ENCODE assay signal across 31 cellular contexts in the genomic region with DNA sequence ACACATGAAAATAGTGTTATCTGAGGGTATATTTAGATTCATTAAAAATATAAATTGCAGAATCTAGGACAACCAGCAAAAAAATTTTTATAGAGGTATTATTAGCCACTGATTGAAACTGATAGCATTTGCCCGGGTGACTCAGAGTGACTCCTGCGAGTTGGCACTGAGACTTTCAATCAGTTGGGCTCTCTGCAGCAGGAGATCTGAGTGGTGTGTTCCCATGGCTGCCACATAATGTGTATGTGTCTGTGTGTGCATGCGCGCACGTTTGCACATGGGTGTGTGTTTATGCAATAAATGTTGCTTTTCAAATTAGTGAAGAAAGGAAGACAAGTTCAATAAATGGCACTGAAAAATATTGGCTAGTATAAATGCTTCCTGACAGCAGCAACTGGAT.
"Had no signal": no experiment of that assay in that cellular context is flagged by ENCODE, and none has a peak within 500 bp of the region (broad histone marks: within the 10 kb centered on the region; RNA-seq: fewer than 3 reads in every experiment).

No MANE protein-coding gene starts in this region.

- H3K4me3 Mint-ChIP-seq: activated B cell treated with CpG ODN at 0.5 μM for 24 hours; activated CD8-positive, alpha-beta T cell treated with anti-CD3 and anti-CD28 coated beads for 36 hours; activated naive CD4-positive, alpha-beta T cell treated with anti-CD3 and anti-CD28 coated beads, Interleukin-2, amount 50 U/mL, for 24 hours; activated naive CD8-positive, alpha-beta T cell treated with anti-CD3 and anti-CD28 coated beads, Interleukin-2, amount 10 ng/mL, durations not matched to agents 7 days and 5 days; activated T-cell treated with anti-CD3 and anti-CD28 coated beads, Interleukin-2, amount 50 U/mL, for 72 hours; activated T-helper 17 cell treated with anti-CD3 and anti-CD28 coated beads, Interleukin-2, amount 50 U/mL, for 72 hours; T-cell had no signal

- DNase-seq: activated B cell treated with CpG ODN at 0.5 μM for 24 hours; activated CD4-positive, alpha-beta T cell treated with anti-CD3 and anti-CD28 coated beads for 4 hours; activated CD4-positive, alpha-beta T cell treated with anti-CD3 and anti-CD28 coated beads, Interleukin-2, amount 50 U/mL, for 4 hours; activated CD4-positive, CD25-positive, alpha-beta regulatory T cell treated with anti-CD3 and anti-CD28 coated beads, Interleukin-2, amount 50 U/mL, for 72 hours; activated CD8-positive, alpha-beta T cell treated with anti-CD3 and anti-CD28 coated beads for 36 hours; activated effector memory CD4-positive, alpha-beta T cell treated with anti-CD3 and anti-CD28 coated beads, Interleukin-2, amount 50 U/mL, for 16 hours; activated naive CD4-positive, alpha-beta T cell; activated naive CD8-positive, alpha-beta T cell treated with anti-CD3 and anti-CD28 coated beads, Interleukin-2, amount 10 ng/mL, durations not matched to agents 7 days and 5 days; activated T-cell treated with anti-CD3 and anti-CD28 coated beads, Interleukin-2, amount 50 U/mL, for 1 hour; activated T-cell treated with anti-CD3 and anti-CD28 coated beads, Interleukin-2, amount 50 U/mL, for 72 hours; amygdala; cerebellar nuclear complex; NCI-H1105; NCI-H1417 treated with DMSO at 0.1 percent for 48 hours; NCI-H187 treated with DMSO at 0.1 percent for 48 hours; NCI-H2081; NCI-H2171 treated with DMSO at 0.1 percent for 48 hours; NCI-H2227 treated with DMSO at 0.1 percent for 48 hours; NCI-H446; NCI-H510A treated with DMSO at 0.1 percent for 48 hours; NCI-H69; SIG-M5; T-cell; T-helper 2 cell; T-helper 9 cell had no signal

- H3K4me1 ChIP-seq: ascending aorta had no signal

- H3K4me1 Mint-ChIP-seq: activated B cell treated with CpG ODN at 0.5 μM for 24 hours; activated naive CD4-positive, alpha-beta T cell treated with anti-CD3 and anti-CD28 coated beads, Interleukin-2, amount 50 U/mL, for 24 hours; activated naive CD8-positive, alpha-beta T cell treated with anti-CD3 and anti-CD28 coated beads, Interleukin-2, amount 10 ng/mL, durations not matched to agents 7 days and 5 days; activated T-helper 17 cell treated with anti-CD3 and anti-CD28 coated beads, Interleukin-2, amount 50 U/mL, for 72 hours; T-cell had no signal

- H3K9me3 Mint-ChIP-seq: activated B cell treated with CpG ODN at 0.5 μM for 24 hours; activated CD8-positive, alpha-beta T cell treated with anti-CD3 and anti-CD28 coated beads for 36 hours; activated naive CD8-positive, alpha-beta T cell treated with anti-CD3 and anti-CD28 coated beads, Interleukin-2, amount 10 ng/mL, durations not matched to agents 7 days and 5 days; activated T-helper 17 cell treated with anti-CD3 and anti-CD28 coated beads, Interleukin-2, amount 50 U/mL, for 72 hours had no signal

- H3K27me3 Mint-ChIP-seq: activated B cell treated with CpG ODN at 0.5 μM for 24 hours; activated CD8-positive, alpha-beta T cell treated with anti-CD3 and anti-CD28 coated beads for 36 hours; activated naive CD4-positive, alpha-beta T cell treated with anti-CD3 and anti-CD28 coated beads, Interleukin-2, amount 50 U/mL, for 24 hours; activated naive CD8-positive, alpha-beta T cell treated with anti-CD3 and anti-CD28 coated beads, Interleukin-2, amount 10 ng/mL, durations not matched to agents 7 days and 5 days; activated T-helper 17 cell treated with anti-CD3 and anti-CD28 coated beads, Interleukin-2, amount 50 U/mL, for 72 hours; T-cell had no signal

- H3K36me3 ChIP-seq: ascending aorta had no signal

- H3K27ac Mint-ChIP-seq: activated B cell treated with CpG ODN at 0.5 μM for 24 hours; activated CD8-positive, alpha-beta T cell treated with anti-CD3 and anti-CD28 coated beads for 36 hours; activated naive CD4-positive, alpha-beta T cell treated with anti-CD3 and anti-CD28 coated beads, Interleukin-2, amount 50 U/mL, for 24 hours; activated naive CD8-positive, alpha-beta T cell treated with anti-CD3 and anti-CD28 coated beads, Interleukin-2, amount 10 ng/mL, durations not matched to agents 7 days and 5 days; activated T-cell treated with anti-CD3 and anti-CD28 coated beads, Interleukin-2, amount 50 U/mL, for 72 hours; activated T-helper 17 cell treated with anti-CD3 and anti-CD28 coated beads, Interleukin-2, amount 50 U/mL, for 72 hours; T-cell had no signal

- H3K9me3 ChIP-seq: ascending aorta had no signal

- H3K27ac ChIP-seq: ascending aorta, KMS-11, VCaP had no signal

- H3K27me3 ChIP-seq: ascending aorta had no signal

- ATAC-seq: activated CD8-positive, alpha-beta T cell treated with anti-CD3 and anti-CD28 coated beads for 36 hours; activated T-cell treated with anti-CD3 and anti-CD28 coated beads, Interleukin-2, amount 50 U/mL, for 72 hours; activated T-helper 17 cell treated with anti-CD3 and anti-CD28 coated beads, Interleukin-2, amount 50 U/mL, for 72 hours; SK-N-SH treated with all-trans-retinoic acid at 6 μM for 48 hours; T-cell had no signal

- H3K36me3 Mint-ChIP-seq: activated naive CD4-positive, alpha-beta T cell treated with anti-CD3 and anti-CD28 coated beads, Interleukin-2, amount 50 U/mL, for 24 hours; activated naive CD8-positive, alpha-beta T cell treated with anti-CD3 and anti-CD28 coated beads, Interleukin-2, amount 10 ng/mL, durations not matched to agents 7 days and 5 days; T-cell had no signal

- H3K4me2 ChIP-seq: KMS-11 had no signal

- H3K9ac ChIP-seq: KMS-11 had no signal

- H3K4me3 ChIP-seq: ascending aorta had no signal
